ENCODE assay signal across 13 cellular contexts in the genomic region with DNA sequence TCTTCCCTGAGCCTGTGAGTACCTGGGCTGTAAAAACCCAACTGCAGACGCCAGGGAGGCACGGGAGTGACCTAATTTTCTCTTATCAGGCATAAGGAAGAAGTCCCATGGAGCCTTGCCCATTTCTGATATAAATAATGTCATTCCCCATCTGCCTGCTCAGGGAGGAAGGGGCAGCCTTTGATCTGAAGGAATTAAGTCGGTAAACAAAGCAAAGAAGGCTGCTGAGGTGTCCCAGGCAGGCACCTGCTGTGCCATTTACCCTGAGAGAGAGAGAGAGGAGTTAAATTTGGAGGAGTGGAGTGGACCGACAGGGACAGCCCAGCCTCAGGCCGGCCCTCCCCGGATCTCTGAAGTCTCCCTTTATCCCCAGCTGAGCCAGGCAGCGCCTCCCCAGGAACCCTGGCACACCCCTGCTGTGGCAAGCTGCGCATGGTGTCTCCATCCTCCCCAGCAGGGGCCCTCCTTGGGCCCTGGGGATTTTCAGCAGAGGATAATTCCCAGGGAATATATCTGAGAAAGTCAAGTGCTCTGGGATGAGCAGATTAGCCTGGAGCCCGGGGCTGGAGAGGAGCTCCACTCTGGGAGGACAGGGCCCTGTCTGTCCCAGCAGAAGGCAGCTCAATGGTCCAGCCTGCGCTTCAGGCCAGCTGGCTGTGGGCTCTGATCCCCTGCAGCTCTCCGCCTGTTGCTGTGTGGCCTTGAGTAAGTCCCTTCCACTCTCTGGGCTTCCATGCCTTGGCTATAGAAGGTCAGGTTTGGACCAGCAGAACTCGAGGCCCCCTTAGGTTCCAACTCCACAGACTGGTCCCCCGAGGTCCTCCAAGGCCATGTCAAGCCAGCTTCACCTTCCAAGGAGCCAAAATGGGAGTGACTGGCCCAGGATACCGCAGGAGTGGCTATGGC. TPM values are rescaled to one million over a fixed set of nuclear protein-coding genes. Genes with fewer than 3 reads are reported as not detected.
DNase-seq lines count a peak whose midpoint lies in the region; ATAC-seq and TF ChIP-seq lines count a peak whose summit lies in the region.
"Had no signal": no experiment of that assay in that cellular context is flagged by ENCODE, and none has a peak within 500 bp of the region (broad histone marks: within the 10 kb centered on the region; RNA-seq: fewer than 3 reads in every experiment).

No MANE protein-coding gene starts in this region.

- H3K27ac ChIP-seq in HUES64 (ENCODE audit: low read depth, low read length) (no peak overlapping the region; the same call in 1 of the 2 replicates), adrenal gland (peak overlapping the region in 4 of 5 donors; percentile 6 to 32 (median 20)), mucosa of rectum (ENCODE audit: low read depth in 2 of 2, low read length in 2 of 2) (peak overlapping the region; percentile 32 to 54)

- H3K27me3 Mint-ChIP-seq in glutamatergic neuron (ENCODE audit: unreplicated experiment) = no peaks in the 10 kb centered on the region

- TF ChIP-seq CTCF in adrenal gland (IDR thresholded peaks at IDR 0.05) (no peak), glutamatergic neuron (IDR thresholded peaks at IDR 0.05; ENCODE audit: partially characterized antibody, unreplicated experiment) (no peak)

- DNase-seq in COLO668 (lab: John Stamatoyannopoulos, UW; ENCODE audit: unreplicated experiment) (peak; percentile 76), adrenal gland (peak in 1 of 7 donors; percentile 48), NOMO-1 treated with dmso at 0.1 percent for 144 hours (lab: John Stamatoyannopoulos, UW; ENCODE audit: unreplicated experiment) (no peak), glutamatergic neuron (no peak), GOT3 (lab: John Stamatoyannopoulos, UW) (no peak)
- DNase-seq: activated T-cell treated with anti-CD3 and anti-CD28 coated beads, Interleukin-2, amount 50 U/mL, for 24 hours; NCI-H2227 treated with DMSO at 0.1 percent for 48 hours; T-helper 9 cell had no signal

- no peak overlapping the region for H3K27ac Mint-ChIP-seq in glutamatergic neuron (ENCODE audit: unreplicated experiment)

- no peak overlapping the region for H3K9ac ChIP-seq in HUES64 (ENCODE audit: low read depth, low read length)
- H3K9ac ChIP-seq in mucosa of rectum (ENCODE audit: low read depth in 1 of 2, low read length in 2 of 2) = no peak overlapping the region

- intact Hi-C loops in adrenal gland (cut with DNase I) = loop anchor here in 1 of 2 donors (10.0 kb wide), 1 partner anchor 303 kb away; no protein-coding TSS in a partner anchor

- no peaks in the 10 kb centered on the region for H3K36me3 Mint-ChIP-seq in glutamatergic neuron (ENCODE audit: unreplicated experiment)
- H3K36me3 Mint-ChIP-seq: IgD-negative memory B cell had no signal

- H3K4me3 ChIP-seq in HUES64 (ENCODE audit: low read length) = peak overlapping the region; percentile 30; the same call in 1 of the 2 replicates
- H3K4me3 ChIP-seq in adrenal gland = no peak overlapping the region
- H3K4me3 ChIP-seq in mucosa of rectum (ENCODE audit: low read length in 2 of 2) = no peak overlapping the region

- no peaks in the 10 kb centered on the region for H3K9me3 Mint-ChIP-seq in glutamatergic neuron (ENCODE audit: unreplicated experiment)
- H3K9me3 Mint-ChIP-seq: activated T-cell treated with anti-CD3 and anti-CD28 coated beads, Interleukin-2, amount 50 U/mL, for 24 hours; IgD-negative memory B cell; nephron had no signal

- H3K4me1 ChIP-seq in HUES64 (ENCODE audit: insufficient read depth, low read length) (peaks cover 45% of the 10 kb centered on the region), adrenal gland (replicated peaks in 1 of 2) (peaks cover 18 to 45% of the 10 kb centered on the region in 2 donors), mucosa of rectum (ENCODE audit: control insufficient read depth in 2 of 2, insufficient read depth in 2 of 2, low read length in 2 of 2) (peaks cover 16 to 26% of the 10 kb centered on the region in 2 donors)

- H3K4me3 Mint-ChIP-seq in glutamatergic neuron (ENCODE audit: unreplicated experiment) = no peak overlapping the region
- H3K4me3 Mint-ChIP-seq: activated T-cell treated with anti-CD3 and anti-CD28 coated beads, Interleukin-2, amount 50 U/mL, for 24 hours; nephron had no signal

- H3K36me3 ChIP-seq in HUES64 (ENCODE audit: insufficient read depth, low read length) = no peaks in the 10 kb centered on the region
- no peaks in the 10 kb centered on the region for H3K36me3 ChIP-seq in adrenal gland (replicated peaks in 1 of 2)
- H3K36me3 ChIP-seq in mucosa of rectum (ENCODE audit: control insufficient read depth in 2 of 2, insufficient read depth in 2 of 2, low read length in 2 of 2) = no peaks in the 10 kb centered on the region

- ATAC-seq in HG02678 (IDR thresholded peaks at IDR 0.05; ENCODE audit: unreplicated experiment) = no peak

- H3K9me3 ChIP-seq in HUES64 (ENCODE audit: insufficient read depth, low read depth, low read length) = no peaks in the 10 kb centered on the region
- H3K9me3 ChIP-seq in adrenal gland (replicated peaks in 1 of 3) = no peaks in the 10 kb centered on the region
- no peaks in the 10 kb centered on the region for H3K9me3 ChIP-seq in mucosa of rectum (ENCODE audit: control insufficient read depth in 2 of 2, low read length in 2 of 2)

- TF ChIP-seq POLR2A in adrenal gland (IDR thresholded peaks at IDR 0.05) = no peak

- H3K4me1 Mint-ChIP-seq in glutamatergic neuron (ENCODE audit: low read depth, unreplicated experiment) = peaks cover 31% of the 10 kb centered on the region

- WGBS in HUES64 = 21% methylated on average over 14 of the region's 14 CpGs
- 25 to 35% (median 32%) methylated on average over 7 to 14 of the region's 14 CpGs for WGBS in adrenal gland, 4 donors

- peaks cover 51% of the 10 kb centered on the region for H3K27me3 ChIP-seq in HUES64 (ENCODE audit: insufficient read depth, low read length)
- H3K27me3 ChIP-seq in adrenal gland = no peaks in the 10 kb centered on the region
- H3K27me3 ChIP-seq in mucosa of rectum (ENCODE audit: control insufficient read depth in 2 of 2, insufficient read depth in 2 of 2, low read length in 2 of 2) = peaks cover 0 to 4% of the 10 kb centered on the region in 2 donors

RNA-seq across cellular contexts. Expression of gene CABP7, which starts 17.5 kb away (rescaled TPM):
- 0.85 TPM for polyA plus RNA-seq in HUES64 (2013, experiment 1 of 2)
- polyA plus RNA-seq in HUES64 (2013, experiment 2 of 2) = 0.76 TPM
- 10 to 100 TPM in 4 of 8 donors, 1 to 10 TPM in 3, under 1 TPM in 1; 0.77 to 15.1 (median 8.4) TPM for total RNA-seq in adrenal gland
- polyA plus RNA-seq in adrenal gland = 1 to 10 TPM; 2.7 to 7.4 (median 5.0) TPM
- total RNA-seq in glutamatergic neuron (ENCODE audit: unreplicated experiment) = 14.6 TPM
